ENCODE assay signal across 14 cellular contexts in genomic region chr12:11499802-11500201, GRCh38.
DNase-seq lines count a peak whose midpoint lies in the region; ATAC-seq, FAIRE-seq and TF ChIP-seq lines count a peak whose summit lies in the region.
"Had no signal": no experiment of that assay in that cellular context is flagged by ENCODE, and none has a peak within 500 bp of the region (broad histone marks: within the 10 kb centered on the region; RNA-seq: fewer than 3 reads in every experiment).

No MANE protein-coding gene starts in this region.

- H3K9ac ChIP-seq in HUES48 (ENCODE audit: low read depth, low read length) (no peak overlapping the region), endodermal cell (ENCODE audit: extremely low read depth, low read length, poor library complexity, severe bottlenecking) (no peak overlapping the region), parathyroid adenoma (no peak overlapping the region)

- H3K4me3 Mint-ChIP-seq in endodermal cell, result peak overlapping the region; percentile 32
- H3K4me3 Mint-ChIP-seq: central memory CD8-positive, alpha-beta T cell; naive thymus-derived CD4-positive, alpha-beta T cell had no signal

- H3K9me3 Mint-ChIP-seq in endodermal cell, result no peaks in the 10 kb centered on the region

- peaks cover 69% of the 10 kb centered on the region for H3K27me3 Mint-ChIP-seq in endodermal cell (ENCODE audit: insufficient read depth)

- FAIRE-seq in RCC 7860 (lab: Jason Lieb, UNC), result no peak

- peaks cover 25% of the 10 kb centered on the region for H3K27me3 ChIP-seq in HUES48 (ENCODE audit: control insufficient read depth, insufficient read depth, low read length)
- H3K27me3 ChIP-seq in endodermal cell (ENCODE audit: control insufficient read depth, insufficient read depth, low read length, poor library complexity, severe bottlenecking), result peaks cover 66% of the 10 kb centered on the region
- H3K27me3 ChIP-seq in parathyroid adenoma (ENCODE audit: control insufficient read depth, insufficient read depth, low read length), result no peaks in the 10 kb centered on the region

- peak overlapping the region; percentile 89 for H2AFZ ChIP-seq in parathyroid adenoma
- H2AFZ ChIP-seq: PC-9 had no signal

- no peak overlapping the region for H3K27ac Mint-ChIP-seq in endodermal cell

- ATAC-seq in HG03460 (IDR thresholded peaks at IDR 0.05; ENCODE audit: unreplicated experiment), result no peak

- peaks cover 6% of the 10 kb centered on the region for H3K4me1 Mint-ChIP-seq in endodermal cell
- H3K4me1 Mint-ChIP-seq: central memory CD8-positive, alpha-beta T cell had no signal

- DNase-seq in NCI-H2107 treated with DMSO at 0.1 percent for 48 hours (lab: John Stamatoyannopoulos, UW; ENCODE audit: unreplicated experiment) (peak; percentile 67), endodermal cell (no peak), glomerular visceral epithelial cell (ENCODE audit: extremely low spot score) (no peak), RCC 7860 (ENCODE audit: low spot score) (no peak)
- DNase-seq: NCI-H748 treated with DMSO at 0.1 percent for 48 hours had no signal

- 62 to 92% methylated on average over 7 to 13 of the region's 13 CpGs for WGBS in endodermal cell (ENCODE audit: insufficient coverage in 1 of 2, insufficient read length in 1 of 2), 2 experiments

- TF ChIP-seq CTCF in endodermal cell (conservative IDR thresholded peaks at IDR 0.05), result peak; percentile 38
- peak; percentile 39 for TF ChIP-seq CTCF in parathyroid adenoma (IDR thresholded peaks at IDR 0.05)

- no peaks in the 10 kb centered on the region for H3K36me3 ChIP-seq in HUES48 (ENCODE audit: control insufficient read depth, insufficient read depth, low read length)
- no peaks in the 10 kb centered on the region for H3K36me3 ChIP-seq in endodermal cell (ENCODE audit: control insufficient read depth, insufficient read depth, low read length)
- H3K36me3 ChIP-seq in parathyroid adenoma (ENCODE audit: control insufficient read depth, insufficient read depth, low read length), result no peaks in the 10 kb centered on the region
- H3K36me3 ChIP-seq: esophagus squamous epithelium, MG63, suprapubic skin had no signal

- H3K4me1 ChIP-seq in HUES48 (ENCODE audit: control insufficient read depth, insufficient read depth, low read length) (no peaks in the 10 kb centered on the region), endodermal cell (ENCODE audit: control insufficient read depth, insufficient read depth, low read length) (no peaks in the 10 kb centered on the region), parathyroid adenoma (no peaks in the 10 kb centered on the region)

- H3K27ac ChIP-seq in HUES48 (ENCODE audit: low read depth, low read length) (no peak overlapping the region), endodermal cell (ENCODE audit: low read depth, low read length) (no peak overlapping the region), parathyroid adenoma (peak overlapping the region; percentile 64)
- H3K27ac ChIP-seq: esophagus squamous epithelium, PC-9, suprapubic skin had no signal

- no peaks in the 10 kb centered on the region for H3K79me2 ChIP-seq in parathyroid adenoma

- no peak overlapping the region for H3K4me2 ChIP-seq in parathyroid adenoma (ENCODE audit: low read length)
- H3K4me2 ChIP-seq: PC-9 had no signal

- H3K4me3 ChIP-seq in HUES48 (ENCODE audit: low read depth, low read length), result peak overlapping the region; percentile 57
- H3K4me3 ChIP-seq in endodermal cell (ENCODE audit: low read length), result peak overlapping the region; percentile 62
- no peak overlapping the region for H3K4me3 ChIP-seq in parathyroid adenoma (ENCODE audit: low read depth, low read length)
- H3K4me3 ChIP-seq: esophagus squamous epithelium, MG63, PC-9, suprapubic skin had no signal

- H3K9me3 ChIP-seq in HUES48 (ENCODE audit: control insufficient read depth, insufficient read depth, low read length), result no peaks in the 10 kb centered on the region
- no peaks in the 10 kb centered on the region for H3K9me3 ChIP-seq in endodermal cell (ENCODE audit: control insufficient read depth, low read length)
- H3K9me3 ChIP-seq in parathyroid adenoma (ENCODE audit: control insufficient read depth, low read length), result no peaks in the 10 kb centered on the region
- H3K9me3 ChIP-seq: esophagus squamous epithelium, MG63, suprapubic skin had no signal

- no peaks in the 10 kb centered on the region for H3K36me3 Mint-ChIP-seq in endodermal cell (ENCODE audit: low read depth)
- H3K36me3 Mint-ChIP-seq: naive thymus-derived CD4-positive, alpha-beta T cell had no signal
